In the genomic region with DNA sequence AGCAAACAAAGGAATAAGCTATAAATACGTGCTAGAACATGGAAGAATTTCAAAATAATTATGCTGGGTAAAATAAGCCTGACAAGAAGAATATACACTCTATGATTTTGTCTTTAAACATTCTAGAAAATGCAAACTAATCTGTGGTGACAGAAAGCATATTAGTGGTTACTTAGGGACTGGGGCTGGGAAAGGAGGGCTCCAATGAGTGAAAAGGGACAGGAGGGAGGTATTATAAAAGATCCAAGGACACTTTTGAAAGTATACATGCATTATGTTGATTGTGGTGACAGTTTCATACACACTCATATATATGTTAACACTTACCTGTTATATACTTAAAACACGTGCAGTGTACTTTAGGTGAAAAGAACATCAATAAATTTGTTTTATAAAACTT, we compare ENCODE assay signal across 10 cellular contexts.
"Had no signal": no experiment of that assay in that cellular context is flagged by ENCODE, and none has a peak within 500 bp of the region (broad histone marks: within the 10 kb centered on the region; RNA-seq: fewer than 3 reads in every experiment).

No MANE protein-coding gene starts in this region.

- ATAC-seq: left colon; stimulated activated naive CD8-positive, alpha-beta T cell treated with anti-CD3 and anti-CD28 coated beads, Interleukin-15, Interleukin-2, amounts not matched to agents 100 U/mL and 50 U/mL, for 24 hours; T-cell had no signal

- DNase-seq: activated CD4-positive, CD25-positive, alpha-beta regulatory T cell treated with anti-CD3 and anti-CD28 coated beads, Interleukin-2, amount 50 U/mL, for 72 hours; activated naive CD8-positive, alpha-beta T cell treated with anti-CD3 and anti-CD28 coated beads, Interleukin-2, amount 10 ng/mL, durations not matched to agents 7 days and 5 days; left colon; naive B cell; stimulated activated CD4-positive, alpha-beta T cell treated with anti-CD3 and anti-CD28 coated beads, Interleukin-4, amount 100 ng/mL, for 4 hours; stimulated activated CD8-positive, alpha-beta memory T cell treated with anti-CD3 and anti-CD28 coated beads, Interleukin-4, amount 100 ng/mL, for 48 hours; stimulated activated naive CD8-positive, alpha-beta T cell treated with anti-CD3 and anti-CD28 coated beads, Interleukin-15, Interleukin-2, amounts not matched to agents 100 U/mL and 50 U/mL, for 24 hours; T-cell; T-helper 9 cell had no signal

- H3K4me3 ChIP-seq: skin epidermis had no signal
